22 cellular contexts compared by ENCODE assay signal in the genomic region with DNA sequence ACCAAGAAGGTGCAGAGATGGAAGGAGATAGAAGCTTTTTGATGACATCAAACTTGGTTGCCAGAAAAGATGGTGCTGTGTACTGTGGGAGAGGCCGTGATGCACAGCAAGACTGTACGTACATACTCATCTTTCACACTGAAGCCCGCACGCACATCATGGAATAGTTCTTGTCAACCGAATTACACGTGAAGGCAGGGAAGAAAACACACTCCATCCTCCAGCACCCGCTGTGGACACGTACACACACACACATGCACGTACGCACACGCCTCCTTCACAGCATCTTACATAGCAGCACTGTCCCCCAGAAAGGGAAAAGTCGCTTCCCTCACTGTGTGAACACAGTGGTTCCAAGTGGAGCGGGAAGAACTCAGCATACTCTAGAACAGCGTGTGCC. TPM values are rescaled to one million over a fixed set of nuclear protein-coding genes. Genes with fewer than 3 reads are reported as not detected.
DNase-seq lines count a peak whose midpoint lies in the region; ATAC-seq and TF ChIP-seq lines count a peak whose summit lies in the region.
"Had no signal": no experiment of that assay in that cellular context is flagged by ENCODE, and none has a peak within 500 bp of the region (broad histone marks: within the 10 kb centered on the region; RNA-seq: fewer than 3 reads in every experiment).

No MANE protein-coding gene starts in this region.

- intact Hi-C loops in left ventricle myocardium inferior (cut with micrococcal nuclease) = loop anchor here (10.0 kb wide), 1 partner anchor 55 kb away; no protein-coding TSS in a partner anchor

- no peak overlapping the region for H3K9ac ChIP-seq in mesenchymal stem cell (ENCODE audit: low read length)
- H3K9ac ChIP-seq in trophoblast cell (ENCODE audit: low read length) = no peak overlapping the region
- H3K9ac ChIP-seq: BLaER1 treated with 17β-estradiol and CSF1 and Interleukin-3, amounts not matched to agents 10 nM and 100 nM had no signal

- H3K27me3 ChIP-seq in mesenchymal stem cell (ENCODE audit: control insufficient read depth in 1 of 2, insufficient read depth in 1 of 2, low read length in 2 of 2) (no peaks in the 10 kb centered on the region), trophoblast cell (ENCODE audit: insufficient read depth, low read length) (no peaks in the 10 kb centered on the region), left ventricle myocardium inferior (ENCODE audit: low read depth) (no peaks in the 10 kb centered on the region)
- H3K27me3 ChIP-seq: BE2C; BLaER1 treated with 17β-estradiol and CSF1 and Interleukin-3, amounts not matched to agents 10 nM and 100 nM had no signal

- H3K36me3 ChIP-seq in mesenchymal stem cell (ENCODE audit: control insufficient read depth in 1 of 2, insufficient read depth in 2 of 2, low read depth in 1 of 2, low read length in 2 of 2) (peaks cover 53 to 58% of the 10 kb centered on the region in 2 experiments), trophoblast cell (ENCODE audit: control insufficient read depth in 1 of 2, insufficient read depth in 2 of 2, low read length in 2 of 2) (peaks cover 4 to 8% of the 10 kb centered on the region in 2 experiments), left ventricle myocardium inferior (peaks cover 24% of the 10 kb centered on the region)
- H3K36me3 ChIP-seq: BE2C had no signal

- no peak overlapping the region for H3K4me3 ChIP-seq in mesenchymal stem cell (ENCODE audit: insufficient read depth in 1 of 2, low read depth in 1 of 2, low read length in 2 of 2)
- peak overlapping the region; percentile 60 for H3K4me3 ChIP-seq in trophoblast cell (ENCODE audit: low read depth, low read length)
- no peak overlapping the region for H3K4me3 ChIP-seq in left ventricle myocardium inferior
- H3K4me3 ChIP-seq: BLaER1 treated with 17β-estradiol and CSF1 and Interleukin-3, amounts not matched to agents 10 nM and 100 nM; GM23338 had no signal

- H3K27ac Mint-ChIP-seq in activated CD4-positive, alpha-beta T cell treated with anti-CD3 and anti-CD28 coated beads, Interleukin-2, amount 10 ng/mL, durations not matched to agents 7 days and 5 days = no peak overlapping the region
- H3K27ac Mint-ChIP-seq: CD14-positive monocyte; CD4-positive, alpha-beta T cell; CD8-positive, alpha-beta memory T cell; GM23338 had no signal

- H2AK5ac ChIP-seq in mesenchymal stem cell (ENCODE audit: low read length, severe bottlenecking) = no peak overlapping the region
- H2AK5ac ChIP-seq in trophoblast cell (ENCODE audit: low read length) = no peak overlapping the region

- no peak for TF ChIP-seq CTCF in left ventricle myocardium inferior (IDR thresholded peaks at IDR 0.05; ENCODE audit: borderline replicate concordance)

- H3K14ac ChIP-seq in mesenchymal stem cell (ENCODE audit: low read length in 2 of 2) (no peak overlapping the region), trophoblast cell (ENCODE audit: low read length) (no peak overlapping the region)

- ATAC-seq in GM21360 (IDR thresholded peaks at IDR 0.05; ENCODE audit: unreplicated experiment) = no peak
- ATAC-seq: GM23338, HCT116 had no signal

- no peak overlapping the region for H2BK15ac ChIP-seq in mesenchymal stem cell (ENCODE audit: low read depth, poor library complexity, severe bottlenecking)

- no peak overlapping the region for H3K4me2 ChIP-seq in mesenchymal stem cell (ENCODE audit: low read length, poor library complexity, severe bottlenecking)
- no peak overlapping the region for H3K4me2 ChIP-seq in trophoblast cell (ENCODE audit: low read length)
- H3K4me2 ChIP-seq: BLaER1 treated with 17β-estradiol and CSF1 and Interleukin-3, amounts not matched to agents 10 nM and 100 nM; GM23338 had no signal

- H3K4ac ChIP-seq in mesenchymal stem cell (ENCODE audit: low read depth in 1 of 2, low read length in 2 of 2) (no peak overlapping the region), trophoblast cell (ENCODE audit: low read depth, low read length) (no peak overlapping the region)

- H2BK5ac ChIP-seq in mesenchymal stem cell (ENCODE audit: low read depth, low read length, poor library complexity, severe bottlenecking) (no peak overlapping the region), trophoblast cell (ENCODE audit: low read depth, low read length, poor library complexity) (no peak overlapping the region)

- CTCF ChIA-PET in activated CD4-positive, alpha-beta T cell treated with anti-CD3 and anti-CD28 coated beads, Interleukin-2, amount 10 ng/mL, durations not matched to agents 7 days and 5 days (lab: Charles Lee) = interaction anchor here (1.0 to 1.5 kb wide), 2 partner anchors 8 to 27 kb away, joined by 3 read pairs; no protein-coding TSS in a partner anchor

- peak overlapping the region; percentile 4 for H4K8ac ChIP-seq in mesenchymal stem cell (ENCODE audit: low read length)
- H4K8ac ChIP-seq in trophoblast cell (ENCODE audit: low read depth, low read length) = no peak overlapping the region

- H4K91ac ChIP-seq in mesenchymal stem cell (ENCODE audit: low read length) (no peak overlapping the region), trophoblast cell (ENCODE audit: low read depth, low read length) (no peak overlapping the region)

- no peak overlapping the region for H3K23ac ChIP-seq in mesenchymal stem cell (ENCODE audit: low read length in 2 of 2)
- peak overlapping the region; percentile 78 for H3K23ac ChIP-seq in trophoblast cell (ENCODE audit: low read length)

- H3K18ac ChIP-seq in mesenchymal stem cell (ENCODE audit: low read depth in 1 of 2, low read length in 2 of 2) (no peak overlapping the region), trophoblast cell (ENCODE audit: low read length) (no peak overlapping the region)

- H3K4me3 Mint-ChIP-seq in activated CD4-positive, alpha-beta T cell treated with anti-CD3 and anti-CD28 coated beads, Interleukin-2, amount 10 ng/mL, durations not matched to agents 7 days and 5 days = no peak overlapping the region
- H3K4me3 Mint-ChIP-seq: CD14-positive monocyte; CD4-positive, alpha-beta T cell; CD8-positive, alpha-beta memory T cell; GM23338; H9 had no signal

- DNase-seq in activated CD4-positive, alpha-beta T cell treated with anti-CD3 and anti-CD28 coated beads, Interleukin-2, amount 10 ng/mL, durations not matched to agents 7 days and 5 days = peak; percentile 3
- DNase-seq in activated CD4-positive, alpha-beta T cell treated with anti-CD3 and anti-CD28 coated beads for 48 hours = no peak
- DNase-seq in mesenchymal stem cell = no peak
- no peak for DNase-seq in trophoblast cell
- DNase-seq in left ventricle myocardium inferior = no peak
- DNase-seq in ureter (ENCODE audit: low spot score) = no peak
- DNase-seq: BE2C; CD4-positive, alpha-beta T cell; CD8-positive, alpha-beta memory T cell; DMS 273 treated with DMSO at 0.1 percent for 48 hours; DMS79; EL; GDM1; H9 had no signal

- no peak overlapping the region for H3K27ac ChIP-seq in mesenchymal stem cell (ENCODE audit: low read length, poor library complexity, severe bottlenecking)
- H3K27ac ChIP-seq in trophoblast cell (ENCODE audit: low read depth, low read length) = no peak overlapping the region
- no peak overlapping the region for H3K27ac ChIP-seq in left ventricle myocardium inferior (replicated peaks)
- H3K27ac ChIP-seq: 22Rv1; BLaER1 treated with 17β-estradiol and CSF1 and Interleukin-3, amounts not matched to agents 10 nM and 100 nM had no signal

- POLR2A ChIA-PET in activated CD4-positive, alpha-beta T cell treated with anti-CD3 and anti-CD28 coated beads, Interleukin-2, amount 10 ng/mL, durations not matched to agents 7 days and 5 days (lab: Charles Lee) = no interaction called here

- H3K4me1 ChIP-seq in mesenchymal stem cell (ENCODE audit: control insufficient read depth, insufficient read depth, low read depth, low read length) (no peaks in the 10 kb centered on the region), trophoblast cell (ENCODE audit: control insufficient read depth in 1 of 2, insufficient read depth in 2 of 2, low read length in 2 of 2) (peaks cover 0 to 5% of the 10 kb centered on the region in 2 experiments), left ventricle myocardium inferior (peaks cover 41% of the 10 kb centered on the region)
- H3K4me1 ChIP-seq: BE2C had no signal

- 92% methylated on average over 14 of the region's 14 CpGs for WGBS in mesenchymal stem cell
- no CpG with 5 or more reads among the region's 14 CpGs for WGBS in trophoblast cell (ENCODE audit: extremely low coverage, insufficient coverage, insufficient read length)

- no peaks in the 10 kb centered on the region for H3K79me2 ChIP-seq in trophoblast cell (ENCODE audit: control insufficient read depth, insufficient read depth, low read length, poor library complexity)

- H2AFZ ChIP-seq in mesenchymal stem cell (ENCODE audit: low read depth, low read length) (no peak overlapping the region), trophoblast cell (ENCODE audit: insufficient read depth, low read length, poor library complexity) (no peak overlapping the region)
- H2AFZ ChIP-seq: GM23338 had no signal

- no peak overlapping the region for H4K12ac ChIP-seq in trophoblast cell (ENCODE audit: low read depth, low read length)

- peaks cover 37% of the 10 kb centered on the region for H3K79me1 ChIP-seq in mesenchymal stem cell (replicated peaks; ENCODE audit: low read length, poor library complexity, severe bottlenecking)
- H3K79me1 ChIP-seq in trophoblast cell (ENCODE audit: low read length) = no peaks in the 10 kb centered on the region

- H2BK120ac ChIP-seq in mesenchymal stem cell (ENCODE audit: low read depth, low read length) = no peak overlapping the region
- no peak overlapping the region for H2BK120ac ChIP-seq in trophoblast cell (ENCODE audit: insufficient read depth, low read length, poor library complexity)

- H3K4me1 Mint-ChIP-seq in activated CD4-positive, alpha-beta T cell treated with anti-CD3 and anti-CD28 coated beads, Interleukin-2, amount 10 ng/mL, durations not matched to agents 7 days and 5 days = peaks cover 2% of the 10 kb centered on the region
- H3K4me1 Mint-ChIP-seq: CD14-positive monocyte had no signal

- no peaks in the 10 kb centered on the region for H3K36me3 Mint-ChIP-seq in activated CD4-positive, alpha-beta T cell treated with anti-CD3 and anti-CD28 coated beads, Interleukin-2, amount 10 ng/mL, durations not matched to agents 7 days and 5 days (ENCODE audit: low read depth)
- H3K36me3 Mint-ChIP-seq: CD8-positive, alpha-beta memory T cell had no signal

- no peaks in the 10 kb centered on the region for H3K9me3 Mint-ChIP-seq in activated CD4-positive, alpha-beta T cell treated with anti-CD3 and anti-CD28 coated beads, Interleukin-2, amount 10 ng/mL, durations not matched to agents 7 days and 5 days
- H3K9me3 Mint-ChIP-seq: CD14-positive monocyte; CD4-positive, alpha-beta T cell; CD8-positive, alpha-beta memory T cell; GM23338; H9 had no signal

- no peaks in the 10 kb centered on the region for H3K9me3 ChIP-seq in mesenchymal stem cell (ENCODE audit: control insufficient read depth, low read length)
- no peaks in the 10 kb centered on the region for H3K9me3 ChIP-seq in trophoblast cell (ENCODE audit: insufficient read depth, low read depth, low read length)
- H3K9me3 ChIP-seq in left ventricle myocardium inferior (replicated peaks) = no peaks in the 10 kb centered on the region
- H3K9me3 ChIP-seq: BE2C; BLaER1 treated with 17β-estradiol and CSF1 and Interleukin-3, amounts not matched to agents 10 nM and 100 nM had no signal

- H2BK12ac ChIP-seq in mesenchymal stem cell (ENCODE audit: low read length in 2 of 2) = no peak overlapping the region
- no peak overlapping the region for H2BK12ac ChIP-seq in trophoblast cell (ENCODE audit: low read length)

- H3K27me3 Mint-ChIP-seq in activated CD4-positive, alpha-beta T cell treated with anti-CD3 and anti-CD28 coated beads, Interleukin-2, amount 10 ng/mL, durations not matched to agents 7 days and 5 days = peaks cover 12% of the 10 kb centered on the region
- H3K27me3 Mint-ChIP-seq: CD4-positive, alpha-beta T cell had no signal

RNA-seq across cellular contexts. Expression of a gene that starts 54.5 kb away (rescaled TPM):
- not detected for total RNA-seq in activated CD4-positive, alpha-beta T cell treated with anti-CD3 and anti-CD28 coated beads, Interleukin-2, amount 10 ng/mL, durations not matched to agents 7 days and 5 days
- not detected for polyA plus RNA-seq in mesenchymal stem cell (2013, experiment 1 of 2)
- not detected for polyA plus RNA-seq in mesenchymal stem cell (2013, experiment 2 of 2)
- polyA plus RNA-seq in trophoblast cell (2013) = 0.26 TPM in 1 of 2 replicates, not detected in the other
- total RNA-seq in left ventricle myocardium inferior = not detected
- not detected for total RNA-seq in ureter
- total RNA-seq: CD4-positive, alpha-beta T cell; CD8-positive, alpha-beta memory T cell; GM23338; H4; H9 had no signal
- polyA plus RNA-seq: AG04450; CD14-positive monocyte; CD8-positive, alpha-beta memory T cell; GM23338 had no signal
